Comparison of ENCODE assay signal across 9 cellular contexts in genomic region chr16:67000384-67001158, GRCh38. TPM values are rescaled to one million over a fixed set of nuclear protein-coding genes. Genes with fewer than 3 reads are reported as not detected.
DNase-seq lines count a peak whose midpoint lies in the region; ATAC-seq lines count a peak whose summit lies in the region.
"Had no signal": no experiment of that assay in that cellular context is flagged by ENCODE, and none has a peak within 500 bp of the region (broad histone marks: within the 10 kb centered on the region; RNA-seq: fewer than 3 reads in every experiment).

No MANE protein-coding gene starts in this region.

- peaks cover 42% of the 10 kb centered on the region for H3K4me1 Mint-ChIP-seq in activated CD4-positive, alpha-beta memory T cell treated with anti-CD3 and anti-CD28 coated beads, Interleukin-2, amount 10 ng/mL, durations not matched to agents 7 days and 5 days

- ATAC-seq in HG03342 (IDR thresholded peaks at IDR 0.05; ENCODE audit: unreplicated experiment) (no peak), HG03457 (IDR thresholded peaks at IDR 0.05; ENCODE audit: unreplicated experiment) (no peak)

- no peak overlapping the region for H3K27ac ChIP-seq in mesodermal cell (ENCODE audit: low read depth, low read length, severe bottlenecking)

- DNase-seq in DMS79 treated with DMSO at 0.1 percent for 48 hours (lab: John Stamatoyannopoulos, UW), result peak; percentile 47
- DNase-seq in NCI-H146 treated with DMSO at 0.1 percent for 48 hours (lab: John Stamatoyannopoulos, UW; ENCODE audit: unreplicated experiment), result peak; percentile 36
- DNase-seq in activated CD4-positive, alpha-beta memory T cell treated with anti-CD3 and anti-CD28 coated beads, Interleukin-2, amount 10 ng/mL, durations not matched to agents 7 days and 5 days, result peak; percentile 71
- peak; percentile 39 for DNase-seq in effector CD4-positive, alpha-beta T cell
- peak; percentile 64 for DNase-seq in stimulated activated CD8-positive, alpha-beta memory T cell treated with anti-CD3 and anti-CD28 coated beads, Interleukin-4, amount 100 ng/mL, for 48 hours

- no peaks in the 10 kb centered on the region for H3K9me3 Mint-ChIP-seq in activated CD4-positive, alpha-beta memory T cell treated with anti-CD3 and anti-CD28 coated beads, Interleukin-2, amount 10 ng/mL, durations not matched to agents 7 days and 5 days

- WGBS in mesodermal cell (ENCODE audit: insufficient coverage in 2 of 2), 2 experiments, result 4% methylated on average over 58 of the region's 75 CpGs

- H3K9me3 ChIP-seq in mesodermal cell (ENCODE audit: control insufficient read depth, low read length), result no peaks in the 10 kb centered on the region

- peaks cover 7% of the 10 kb centered on the region for H3K4me1 ChIP-seq in mesodermal cell (ENCODE audit: control insufficient read depth, insufficient read depth, low read length, poor library complexity, severe bottlenecking)

- no peaks in the 10 kb centered on the region for H3K27me3 Mint-ChIP-seq in activated CD4-positive, alpha-beta memory T cell treated with anti-CD3 and anti-CD28 coated beads, Interleukin-2, amount 10 ng/mL, durations not matched to agents 7 days and 5 days

- peak overlapping the region; percentile 81 for H3K4me3 Mint-ChIP-seq in activated CD4-positive, alpha-beta memory T cell treated with anti-CD3 and anti-CD28 coated beads, Interleukin-2, amount 10 ng/mL, durations not matched to agents 7 days and 5 days

- CTCF ChIA-PET in activated CD4-positive, alpha-beta memory T cell treated with anti-CD3 and anti-CD28 coated beads, Interleukin-2, amount 10 ng/mL, durations not matched to agents 7 days and 5 days (lab: Charles Lee), result interaction anchor here (0.6 to 1.3 kb wide), 3 partner anchors 18 to 40 kb away, joined by 3 to 5 read pairs (median 3); partner anchors contain the start of gene CES3

- H3K36me3 ChIP-seq in mesodermal cell (ENCODE audit: control insufficient read depth, insufficient read depth, low read length), result no peaks in the 10 kb centered on the region

- H3K36me3 Mint-ChIP-seq in activated CD4-positive, alpha-beta memory T cell treated with anti-CD3 and anti-CD28 coated beads, Interleukin-2, amount 10 ng/mL, durations not matched to agents 7 days and 5 days (ENCODE audit: low read depth), result peaks cover 42% of the 10 kb centered on the region

- H3K4me3 ChIP-seq in mesodermal cell (ENCODE audit: extremely low read depth, insufficient read depth, low read length, poor library complexity, severe bottlenecking), result peak overlapping the region; percentile 38

- POLR2A ChIA-PET in activated CD4-positive, alpha-beta memory T cell treated with anti-CD3 and anti-CD28 coated beads, Interleukin-2, amount 10 ng/mL, durations not matched to agents 7 days and 5 days (lab: Charles Lee), result interaction anchor here (0.8 to 3.6 kb wide), 9 partner anchors 9 to 163 kb away, joined by 3 to 32 read pairs (median 3); partner anchors contain the start of genes FBXL8 and TRADD

- peak overlapping the region; percentile 78 for H3K27ac Mint-ChIP-seq in activated CD4-positive, alpha-beta memory T cell treated with anti-CD3 and anti-CD28 coated beads, Interleukin-2, amount 10 ng/mL, durations not matched to agents 7 days and 5 days

RNA-seq across cellular contexts. Expression of gene CES4A, which starts 12.2 kb away (rescaled TPM):
- total RNA-seq in activated CD4-positive, alpha-beta memory T cell treated with anti-CD3 and anti-CD28 coated beads, Interleukin-2, amount 10 ng/mL, durations not matched to agents 7 days and 5 days, result 10 to 100 TPM; 37.8 to 39.3 TPM
- polyA plus RNA-seq in mesodermal cell (2013, experiment 1 of 2), result 1.4 TPM
- polyA plus RNA-seq in mesodermal cell (2013, experiment 2 of 2), result 0.86 TPM
- total RNA-seq: NCI-H460 had no signal

RNA-seq across cellular contexts. Expression of gene CBFB, which starts 28.4 kb away (rescaled TPM):
- total RNA-seq in activated CD4-positive, alpha-beta memory T cell treated with anti-CD3 and anti-CD28 coated beads, Interleukin-2, amount 10 ng/mL, durations not matched to agents 7 days and 5 days, result 100 to 1,000 TPM; 236 to 238 TPM
- polyA plus RNA-seq in mesodermal cell (2013, experiment 1 of 2), result 89.3 TPM
- polyA plus RNA-seq in mesodermal cell (2013, experiment 2 of 2), result 80.7 TPM

RNA-seq across cellular contexts. Expression of gene CES3, which starts 39.5 kb away (rescaled TPM):
- 1 to 10 TPM; 6.1 to 6.3 TPM for total RNA-seq in activated CD4-positive, alpha-beta memory T cell treated with anti-CD3 and anti-CD28 coated beads, Interleukin-2, amount 10 ng/mL, durations not matched to agents 7 days and 5 days
- polyA plus RNA-seq in mesodermal cell (2013, experiment 1 of 2), result 1.5 TPM
- 1.3 TPM for polyA plus RNA-seq in mesodermal cell (2013, experiment 2 of 2)
